Comparison of ENCODE assay signal across 21 cellular contexts in the genomic region with DNA sequence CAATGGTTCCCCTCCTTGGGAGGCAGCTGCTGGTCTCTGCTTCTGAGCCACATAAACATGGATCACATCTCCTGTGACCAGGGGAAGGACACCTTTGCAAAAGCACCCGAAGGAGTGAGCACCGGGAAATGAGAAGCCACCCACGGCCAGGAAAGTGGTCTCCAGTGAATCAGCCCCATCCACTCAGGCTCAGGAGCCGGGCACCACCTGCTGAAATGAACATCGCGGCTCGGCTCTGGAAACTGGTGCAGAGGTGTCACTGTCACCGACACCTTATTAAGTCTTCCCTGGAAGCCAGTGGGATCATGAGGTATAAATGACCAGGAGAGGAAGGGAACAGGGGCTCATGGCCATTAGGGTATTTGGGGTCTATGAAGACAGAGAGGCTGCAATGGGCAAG.
DNase-seq lines count a peak whose midpoint lies in the region; ATAC-seq and TF ChIP-seq lines count a peak whose summit lies in the region.
"Had no signal": no experiment of that assay in that cellular context is flagged by ENCODE, and none has a peak within 500 bp of the region (broad histone marks: within the 10 kb centered on the region; RNA-seq: fewer than 3 reads in every experiment).

No MANE protein-coding gene starts in this region.

- no peak for TF ChIP-seq POLR2A in spleen (IDR thresholded peaks at IDR 0.05)
- TF ChIP-seq POLR2A in ovary (IDR thresholded peaks at IDR 0.05): no peak

- H3K9me3 ChIP-seq in spleen (peaks cover 0 to 5% (median 0%) of the 10 kb centered on the region in 8 donors), aorta (ENCODE audit: control insufficient read depth, low read length) (no peaks in the 10 kb centered on the region), ovary (no peaks in the 10 kb centered on the region)
- H3K9me3 ChIP-seq: A549, BE2C, HAP-1 had no signal

- no peak overlapping the region for H3K27ac Mint-ChIP-seq in natural killer cell treated with Interleukin-12 subunit alpha and Interleukin-12 subunit beta and Interleukin-15 and Interleukin-18, amount 100 ng/mL, for 72 hours
- H3K27ac Mint-ChIP-seq in natural killer cell: no peak overlapping the region
- H3K27ac Mint-ChIP-seq: CD4-positive, alpha-beta memory T cell; HFFc6 had no signal

- no peaks in the 10 kb centered on the region for H3K9me3 Mint-ChIP-seq in natural killer cell treated with Interleukin-12 subunit alpha and Interleukin-12 subunit beta and Interleukin-15 and Interleukin-18, amount 100 ng/mL, for 72 hours
- H3K9me3 Mint-ChIP-seq in natural killer cell: no peaks in the 10 kb centered on the region

- no peak overlapping the region for H3K4me3 Mint-ChIP-seq in natural killer cell treated with Interleukin-12 subunit alpha and Interleukin-12 subunit beta and Interleukin-15 and Interleukin-18, amount 100 ng/mL, for 72 hours
- H3K4me3 Mint-ChIP-seq in natural killer cell: no peak overlapping the region
- H3K4me3 Mint-ChIP-seq: CD4-positive, alpha-beta memory T cell; HFFc6 had no signal

- no peak overlapping the region for H3K27ac ChIP-seq in spleen
- no peak overlapping the region for H3K27ac ChIP-seq in aorta (ENCODE audit: low read depth in 1 of 2, low read length in 2 of 2)
- H3K27ac ChIP-seq in ovary: no peak overlapping the region
- H3K27ac ChIP-seq: A549; BLaER1 treated with 17β-estradiol and CSF1 and Interleukin-3, amounts not matched to agents 10 nM and 100 nM had no signal

- 88 to 95% (median 92%) methylated on average over 8 of the region's 8 CpGs for WGBS in spleen, 5 donors
- 90% methylated on average over 8 of the region's 8 CpGs for WGBS in aorta, 2 donors
- 86 to 92% (median 87%) methylated on average over 8 of the region's 8 CpGs for WGBS in ovary, 3 donors

- H3K4me1 Mint-ChIP-seq in natural killer cell treated with Interleukin-12 subunit alpha and Interleukin-12 subunit beta and Interleukin-15 and Interleukin-18, amount 100 ng/mL, for 72 hours (ENCODE audit: low read depth in 2 of 2): no peaks in the 10 kb centered on the region
- no peaks in the 10 kb centered on the region for H3K4me1 Mint-ChIP-seq in natural killer cell
- H3K4me1 Mint-ChIP-seq: CD4-positive, alpha-beta memory T cell had no signal

- H3K4me3 ChIP-seq in spleen (no peak overlapping the region), aorta (ENCODE audit: low read length in 2 of 2) (no peak overlapping the region), ovary (no peak overlapping the region)
- H3K4me3 ChIP-seq: A549; BLaER1 treated with 17β-estradiol and CSF1 and Interleukin-3, amounts not matched to agents 10 nM and 100 nM; HAP-1 had no signal

- H3K36me3 Mint-ChIP-seq in natural killer cell treated with Interleukin-12 subunit alpha and Interleukin-12 subunit beta and Interleukin-15 and Interleukin-18, amount 100 ng/mL, for 72 hours: no peaks in the 10 kb centered on the region
- H3K36me3 Mint-ChIP-seq in natural killer cell: no peaks in the 10 kb centered on the region
- H3K36me3 Mint-ChIP-seq: CD4-positive, alpha-beta memory T cell had no signal

- DNase-seq in natural killer cell treated with Interleukin-12 subunit alpha and Interleukin-12 subunit beta and Interleukin-15 and Interleukin-18, amount 100 ng/mL, for 72 hours (ENCODE audit: low spot score): peak; percentile 26
- DNase-seq in natural killer cell (no peak), posterior vena cava (ENCODE audit: low spot score) (peak; percentile 62), spleen (peak; percentile 44), aorta (peak; percentile 13 to 43), DMS153 treated with DMSO at 0.1 percent for 48 hours (lab: John Stamatoyannopoulos, UW; ENCODE audit: unreplicated experiment) (no peak), ovary (no peak)
- DNase-seq: 8988T; ACHN; AML-193; BE2C; Calu3; CD4-positive, alpha-beta memory T cell; COR-L47; DND-41; GOT3; HFFc6 had no signal

- TF ChIP-seq CTCF in natural killer cell (IDR thresholded peaks at IDR 0.05) (no peak), spleen (IDR thresholded peaks at IDR 0.05 in 8 of 11, conservative IDR thresholded peaks at IDR 0.05 in 3 of 11) (no peak), ovary (IDR thresholded peaks at IDR 0.05) (no peak)

- H3K4me1 ChIP-seq in spleen (no peaks in the 10 kb centered on the region), aorta (ENCODE audit: control insufficient read depth in 1 of 2, insufficient read depth in 2 of 2, low read length in 2 of 2) (no peaks in the 10 kb centered on the region), ovary (ENCODE audit: insufficient read depth) (no peaks in the 10 kb centered on the region)
- H3K4me1 ChIP-seq: A549, BE2C, HAP-1 had no signal

- TF ChIP-seq EP300 in ovary (IDR thresholded peaks at IDR 0.05): no peak

- H3K36me3 ChIP-seq in spleen (no peaks in the 10 kb centered on the region), aorta (ENCODE audit: control insufficient read depth in 1 of 2, insufficient read depth in 2 of 2, low read length in 1 of 2) (no peaks in the 10 kb centered on the region), ovary (no peaks in the 10 kb centered on the region)
- H3K36me3 ChIP-seq: BE2C; BLaER1 treated with 17β-estradiol and CSF1 and Interleukin-3, amounts not matched to agents 10 nM and 100 nM; HAP-1 had no signal

- intact Hi-C loops in natural killer cell (cut with micrococcal nuclease): no loop called here
- intact Hi-C loops in posterior vena cava (cut with DNase I): no loop called here
- intact Hi-C loops in spleen (cut with DNase I; ENCODE audit: low total_unique reads): no loop called here
- intact Hi-C loops in aorta (cut with DNase I): no loop called here
- intact Hi-C loops in ovary (cut with DNase I): no loop called here

- peaks cover 0 to 10% (median 0%) of the 10 kb centered on the region in 7 donors for H3K27me3 ChIP-seq in spleen (replicated peaks in 1 of 7)
- peaks cover 0 to 3% of the 10 kb centered on the region in 2 donors for H3K27me3 ChIP-seq in aorta (ENCODE audit: control insufficient read depth in 1 of 2, insufficient read depth in 2 of 2, low read length in 1 of 2)
- no peaks in the 10 kb centered on the region for H3K27me3 ChIP-seq in ovary
- H3K27me3 ChIP-seq: BE2C; BLaER1 treated with 17β-estradiol and CSF1 and Interleukin-3, amounts not matched to agents 10 nM and 100 nM had no signal

- no peak for ATAC-seq in natural killer cell treated with Interleukin-12 subunit alpha and Interleukin-12 subunit beta and Interleukin-15 and Interleukin-18, amount 100 ng/mL, for 72 hours
- ATAC-seq in natural killer cell (no peak), aorta (ENCODE audit: low FRiP score) (no peak), GM18861 (IDR thresholded peaks at IDR 0.05; ENCODE audit: unreplicated experiment) (no peak)
- ATAC-seq: A549 had no signal

- H3K27me3 Mint-ChIP-seq in natural killer cell treated with Interleukin-12 subunit alpha and Interleukin-12 subunit beta and Interleukin-15 and Interleukin-18, amount 100 ng/mL, for 72 hours: peaks cover 0 to 4% of the 10 kb centered on the region in 2 donors
- peaks cover 0 to 6% of the 10 kb centered on the region in 2 donors for H3K27me3 Mint-ChIP-seq in natural killer cell (ENCODE audit: low read depth in 2 of 2)

Comparison
In these comparisons a context has a peak if more than half of its experiments do, and no peak if none do; other contexts are left out.
1. DNase-seq: peak in natural killer cell treated with Interleukin-12 subunit alpha and Interleukin-12 subunit beta and Interleukin-15 and Interleukin-18, amount 100 ng/mL, for 72 hours (single experiment), posterior vena cava (single experiment), spleen (single experiment) and aorta (2 of 2); none in natural killer cell (single experiment), DMS153 treated with DMSO at 0.1 percent for 48 hours (single experiment) and ovary (0 of 5).